29 cellular contexts compared by ENCODE assay signal in genomic region chrX:78532363-78532762, GRCh38.
"Had no signal": no experiment of that assay in that cellular context is flagged by ENCODE, and none has a peak within 500 bp of the region (broad histone marks: within the 10 kb centered on the region; RNA-seq: fewer than 3 reads in every experiment).

No MANE protein-coding gene starts in this region.

- H3K36me3 ChIP-seq: ascending aorta, brain microvascular endothelial cell, heart left ventricle, sigmoid colon, thyroid gland had no signal

- ATAC-seq: activated CD8-positive, alpha-beta memory T cell treated with anti-CD3 and anti-CD28 coated beads, Interleukin-2, amount 10 ng/mL, durations not matched to agents 7 days and 5 days; activated CD8-positive, alpha-beta T cell treated with anti-CD3 and anti-CD28 coated beads, Interleukin-2, amount 10 ng/mL, durations not matched to agents 7 days and 5 days; heart left ventricle; left colon; naive thymus-derived CD4-positive, alpha-beta T cell; psoas muscle; stimulated activated effector memory CD8-positive, alpha-beta T cell treated with anti-CD3 and anti-CD28 coated beads, Interleukin-12 subunit alpha, Interleukin-12 subunit beta, amount 100 ng/mL, for 72 hours; stimulated activated naive CD8-positive, alpha-beta T cell treated with anti-CD3 and anti-CD28 coated beads, Interleukin-15, amount 100 ng/mL, for 72 hours had no signal

- H3K9ac ChIP-seq: parathyroid adenoma had no signal

- H3K27ac ChIP-seq: brain microvascular endothelial cell, heart left ventricle, parathyroid adenoma, psoas muscle, thyroid gland had no signal

- H3K9me3 ChIP-seq: ascending aorta, heart left ventricle, psoas muscle, sigmoid colon, thyroid gland had no signal

- H3K79me2 ChIP-seq: parathyroid adenoma had no signal

- H3K4me1 ChIP-seq: parathyroid adenoma, psoas muscle, thyroid gland had no signal

- H3K27me3 ChIP-seq: ascending aorta, brain microvascular endothelial cell, heart left ventricle, thyroid gland had no signal

- DNase-seq: activated B cell treated with CpG ODN at 0.5 μM for 24 hours; activated CD4-positive, alpha-beta T cell treated with anti-CD3 and anti-CD28 coated beads, Interleukin-2, amount 50 U/mL, for 1 hour; activated CD8-positive, alpha-beta memory T cell treated with anti-CD3 and anti-CD28 coated beads, Interleukin-2, amount 10 ng/mL, durations not matched to agents 7 days and 5 days; activated CD8-positive, alpha-beta T cell treated with anti-CD3 and anti-CD28 coated beads, Interleukin-2, amount 10 ng/mL, durations not matched to agents 7 days and 5 days; activated effector memory CD4-positive, alpha-beta T cell treated with Interleukin-2 at 50 U/mL for 16 hours; activated naive CD4-positive, alpha-beta T cell treated with Interleukin-2 at 50 U/mL for 16 hours; activated naive CD8-positive, alpha-beta T cell treated with anti-CD3 and anti-CD28 coated beads, Interleukin-2, amount 10 ng/mL, durations not matched to agents 7 days and 5 days; activated T-cell treated with anti-CD3 and anti-CD28 coated beads, Interleukin-2, amount 50 U/mL, for 48 hours; brain microvascular endothelial cell; caudate nucleus; cortex of kidney; heart left ventricle; hypothalamus; immature natural killer cell; kidney; left colon; naive thymus-derived CD4-positive, alpha-beta T cell; nucleus accumbens; psoas muscle; sigmoid colon; small intestine; stimulated activated CD4-positive, alpha-beta T cell treated with anti-CD3 and anti-CD28 coated beads, Interleukin-4, amount 100 ng/mL, for 24 hours; stimulated activated naive CD8-positive, alpha-beta T cell treated with anti-CD3 and anti-CD28 coated beads, Interleukin-15, amount 100 ng/mL, for 72 hours; substantia nigra; T-helper 1 cell; thyroid gland had no signal

- H3K4me3 ChIP-seq: ascending aorta, heart left ventricle, psoas muscle, sigmoid colon, thyroid gland had no signal

- H2AFZ ChIP-seq: parathyroid adenoma had no signal
